In genomic region chr11:33539659-33540249, GRCh38 we compare ENCODE assay signal across 15 cellular contexts.
"Had no signal": no experiment of that assay in that cellular context is flagged by ENCODE, and none has a peak within 500 bp of the region (broad histone marks: within the 10 kb centered on the region; RNA-seq: fewer than 3 reads in every experiment).

No MANE protein-coding gene starts in this region.

- DNase-seq: activated CD4-positive, alpha-beta memory T cell treated with anti-CD3 and anti-CD28 coated beads, Interleukin-2, amount 10 ng/mL, durations not matched to agents 7 days and 5 days; activated CD4-positive, alpha-beta T cell treated with anti-CD3 and anti-CD28 coated beads for 36 hours; activated gamma-delta T cell; activated T-cell treated with anti-CD3 and anti-CD28 coated beads, Interleukin-2, amount 50 U/mL, for 48 hours; amygdala; hypothalamus; kidney; mesendoderm; natural killer cell; nucleus accumbens; psoas muscle; sigmoid colon; spleen; stimulated activated naive CD8-positive, alpha-beta T cell treated with anti-CD3 and anti-CD28 coated beads, Interleukin-15, amount 100 ng/mL, for 72 hours had no signal

- H3K4me1 ChIP-seq: psoas muscle, sigmoid colon had no signal

- H3K27me3 ChIP-seq: sigmoid colon had no signal

- H3K4me3 ChIP-seq: psoas muscle, sigmoid colon, spleen, thoracic aorta had no signal

- H3K36me3 ChIP-seq: sigmoid colon, spleen, thoracic aorta had no signal

- H3K27ac ChIP-seq: psoas muscle, sigmoid colon, thoracic aorta had no signal

- H3K9me3 ChIP-seq: psoas muscle had no signal

- ATAC-seq: activated CD4-positive, alpha-beta T cell treated with anti-CD3 and anti-CD28 coated beads for 36 hours; natural killer cell; stimulated activated naive CD8-positive, alpha-beta T cell treated with anti-CD3 and anti-CD28 coated beads, Interleukin-15, amount 100 ng/mL, for 72 hours had no signal
